ENCODE assay signal across 12 cellular contexts in the genomic region with DNA sequence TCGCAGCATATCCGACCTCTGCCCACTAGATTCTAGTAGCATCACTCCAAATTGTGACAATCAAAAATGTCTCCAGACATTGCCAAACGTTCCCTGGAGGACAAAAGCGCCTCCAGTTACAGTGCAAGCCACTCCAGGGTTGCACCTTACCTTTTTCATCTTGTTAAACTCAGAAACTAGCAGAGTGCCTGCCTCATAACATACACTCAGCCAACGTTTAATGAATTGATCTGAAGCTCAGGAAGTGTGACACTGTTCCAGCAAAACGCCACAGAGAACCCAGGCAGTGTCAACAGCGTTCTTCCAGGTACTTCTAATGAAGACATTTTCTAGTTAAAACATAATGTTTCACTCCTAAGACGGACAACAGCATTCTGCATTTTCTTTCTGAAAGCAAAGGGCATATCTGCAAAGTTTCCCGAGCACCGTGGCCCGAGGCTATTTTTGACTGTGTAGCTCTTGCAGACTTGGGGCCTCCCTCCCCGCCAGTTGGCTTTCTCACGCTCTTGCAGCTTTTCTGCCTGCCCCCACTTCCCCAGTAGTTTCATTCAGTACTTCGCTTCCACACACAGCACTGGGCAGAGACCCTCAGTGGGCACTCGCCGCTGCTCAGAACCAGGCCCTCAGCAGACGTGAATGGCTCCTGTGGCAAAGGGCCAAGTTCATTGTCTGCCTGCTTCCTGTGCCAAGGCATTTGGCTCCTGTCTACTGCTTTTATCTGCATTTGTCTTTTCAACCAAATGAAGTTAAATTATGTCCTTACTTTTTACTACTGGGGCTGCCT.
DNase-seq lines count a peak whose midpoint lies in the region; ATAC-seq lines count a peak whose summit lies in the region.
"Had no signal": no experiment of that assay in that cellular context is flagged by ENCODE, and none has a peak within 500 bp of the region (broad histone marks: within the 10 kb centered on the region; RNA-seq: fewer than 3 reads in every experiment).

No MANE protein-coding gene starts in this region.

- peak; percentile 55 for ATAC-seq in Right ventricle myocardium inferior
- ATAC-seq in GM18870 (IDR thresholded peaks at IDR 0.05; ENCODE audit: unreplicated experiment) = no peak
- ATAC-seq: left lung had no signal

- DNase-seq in Right ventricle myocardium inferior (ENCODE audit: missing footprints) (peak; percentile 50), cardiac septum (ENCODE audit: low spot score) (no peak), dermis blood vessel endothelial cell (peak; percentile 63), medulla oblongata (ENCODE audit: extremely low spot score) (peak; percentile 25), HCEC 1CT (no peak), NCI-H2196 treated with DMSO at 0.1 percent for 48 hours (lab: John Stamatoyannopoulos, UW; ENCODE audit: unreplicated experiment) (no peak)
- no peak for DNase-seq in activated T-cell treated with anti-CD3 and anti-CD28 coated beads, Interleukin-2, amount 50 U/mL, for 48 hours
- DNase-seq: ACHN; activated CD4-positive, alpha-beta T cell treated with anti-CD3 and anti-CD28 coated beads for 1 hour; effector memory CD4-positive, alpha-beta T cell; left lung had no signal

- intact Hi-C loops in Right ventricle myocardium inferior (cut with DNase I) (loop anchor here (5.0 kb wide), 1 partner anchor 42 kb away; no protein-coding TSS in a partner anchor), cardiac septum (cut with DNase I) (no loop called here)

Comparison
In these comparisons a context has a peak if more than half of its experiments do, and no peak if none do; other contexts are left out.
1. DNase-seq: peak in Right ventricle myocardium inferior (single experiment), dermis blood vessel endothelial cell (single experiment) and medulla oblongata (single experiment); none in cardiac septum (single experiment), HCEC 1CT (single experiment), activated T-cell treated with anti-CD3 and anti-CD28 coated beads, Interleukin-2, amount 50 U/mL, for 48 hours (0 of 2) and NCI-H2196 treated with DMSO at 0.1 percent for 48 hours (single experiment).